32 cellular contexts compared by ENCODE assay signal in the genomic region with DNA sequence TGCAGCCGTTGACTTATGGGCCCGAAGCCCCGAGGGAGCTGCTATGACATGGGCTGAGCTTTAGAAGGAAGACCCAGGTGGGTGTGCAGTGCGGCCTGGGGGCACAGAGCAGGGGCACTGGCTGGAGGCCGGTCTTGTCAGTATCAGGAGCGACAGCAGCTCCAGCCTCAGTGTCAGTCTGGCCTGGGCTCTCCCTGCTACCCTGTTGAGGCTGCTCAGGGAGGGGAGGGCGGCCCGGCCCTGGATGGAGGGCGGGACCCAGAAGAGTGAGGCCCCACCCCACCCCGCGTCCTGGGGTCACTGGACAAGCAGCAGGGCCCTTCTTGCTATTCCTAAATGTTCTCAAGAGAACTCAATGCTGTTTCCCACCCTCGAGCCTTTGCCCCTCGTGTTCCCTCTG. TPM values are rescaled to one million over a fixed set of nuclear protein-coding genes. Genes with fewer than 3 reads are reported as not detected.
"Had no signal": no experiment of that assay in that cellular context is flagged by ENCODE, and none has a peak within 500 bp of the region (broad histone marks: within the 10 kb centered on the region; RNA-seq: fewer than 3 reads in every experiment).

No MANE protein-coding gene starts in this region.

- H2AFZ ChIP-seq: hepatocyte had no signal

- H3K4me3 Mint-ChIP-seq: activated naive CD4-positive, alpha-beta T cell treated with anti-CD3 and anti-CD28 coated beads, Interleukin-2, amount 50 U/mL, for 24 hours; activated naive CD8-positive, alpha-beta T cell treated with anti-CD3 and anti-CD28 coated beads, Interleukin-2, amount 50 U/mL, for 24 hours; central memory CD8-positive, alpha-beta T cell; nephron progenitor cell; stimulated activated naive B cell treated with anti-CD40 and anti-IgM and Interleukin-4, amounts not matched to agents 10 μg/mL and 1 μg/mL and 100 μg/mL, for 72 hours had no signal

- H3K9me3 Mint-ChIP-seq: activated naive CD4-positive, alpha-beta T cell treated with anti-CD3 and anti-CD28 coated beads, Interleukin-2, amount 50 U/mL, for 24 hours; activated naive CD8-positive, alpha-beta T cell treated with anti-CD3 and anti-CD28 coated beads, Interleukin-2, amount 50 U/mL, for 24 hours; central memory CD8-positive, alpha-beta T cell; nephron progenitor cell; stimulated activated naive B cell treated with anti-CD40 and anti-IgM and Interleukin-4, amounts not matched to agents 10 μg/mL and 1 μg/mL and 100 μg/mL, for 72 hours had no signal

- ATAC-seq: activated CD4-positive, CD25-positive, alpha-beta regulatory T cell treated with anti-CD3 and anti-CD28 coated beads, Interleukin-2, amount 50 U/mL, for 24 hours; activated naive CD8-positive, alpha-beta T cell treated with anti-CD3 and anti-CD28 coated beads, Interleukin-2, amount 50 U/mL, for 24 hours; gastroesophageal sphincter; psoas muscle; stimulated activated naive B cell treated with anti-CD40 and anti-IgM and Interleukin-4, amounts not matched to agents 10 μg/mL and 1 μg/mL and 100 μg/mL, for 72 hours had no signal

- H3K79me2 ChIP-seq: hepatocyte had no signal

- H3K27ac Mint-ChIP-seq: activated naive CD4-positive, alpha-beta T cell treated with anti-CD3 and anti-CD28 coated beads, Interleukin-2, amount 50 U/mL, for 24 hours; activated naive CD8-positive, alpha-beta T cell treated with anti-CD3 and anti-CD28 coated beads, Interleukin-2, amount 50 U/mL, for 24 hours; naive B cell; nephron progenitor cell; stimulated activated naive B cell treated with anti-CD40 and anti-IgM and Interleukin-4, amounts not matched to agents 10 μg/mL and 1 μg/mL and 100 μg/mL, for 72 hours had no signal

- H3K36me3 Mint-ChIP-seq: activated naive CD4-positive, alpha-beta T cell treated with anti-CD3 and anti-CD28 coated beads, Interleukin-2, amount 50 U/mL, for 24 hours; naive B cell; stimulated activated naive B cell treated with anti-CD40 and anti-IgM and Interleukin-4, amounts not matched to agents 10 μg/mL and 1 μg/mL and 100 μg/mL, for 72 hours had no signal

- H3K9me3 ChIP-seq: gastroesophageal sphincter, left ventricle myocardium inferior, ovary, psoas muscle, sigmoid colon, stomach, thyroid gland, upper lobe of left lung had no signal

- DNase-seq: activated CD4-positive, alpha-beta T cell treated with anti-CD3 and anti-CD28 coated beads for 48 hours; activated CD4-positive, alpha-beta T cell treated with anti-CD3 and anti-CD28 coated beads, Interleukin-2, amount 50 U/mL, for 48 hours; activated CD8-positive, alpha-beta memory T cell treated with anti-CD3 and anti-CD28 coated beads for 24 hours; activated gamma-delta T cell treated with Interleukin-2 at 50 U/mL for 16 hours; activated naive CD8-positive, alpha-beta T cell treated with anti-CD3 and anti-CD28 coated beads, Interleukin-2, amount 50 U/mL, for 24 hours; amygdala; dermis blood vessel endothelial cell; effector CD8-positive, alpha-beta T cell; islet precursor cell; left ventricle myocardium inferior; mammary epithelial cell; naive B cell; nephron progenitor cell; ovary; psoas muscle; sigmoid colon; small intestine; stimulated activated CD4-positive, alpha-beta T cell treated with anti-CD3 and anti-CD28 coated beads, Interleukin-15, amount 100 ng/mL, for 24 hours; stimulated activated CD4-positive, alpha-beta T cell treated with anti-CD3 and anti-CD28 coated beads, Interleukin-2, amount 100 ng/mL, for 24 hours; stimulated activated naive B cell treated with anti-CD40 and anti-IgM and Interleukin-4, amounts not matched to agents 10 μg/mL and 1 μg/mL and 100 μg/mL, for 72 hours; stomach; thyroid gland had no signal

- H3K36me3 ChIP-seq: gastroesophageal sphincter, left ventricle myocardium inferior, ovary, sigmoid colon, stomach, thyroid gland, upper lobe of left lung had no signal

- H3K4me2 ChIP-seq: hepatocyte had no signal

- H3K27me3 ChIP-seq: hepatocyte, ovary, thyroid gland, upper lobe of left lung had no signal

- H3K4me3 ChIP-seq: gastroesophageal sphincter, hepatocyte, left ventricle myocardium inferior, ovary, psoas muscle, sigmoid colon, stomach, thyroid gland, upper lobe of left lung had no signal

- H3K4me1 ChIP-seq: gastroesophageal sphincter, psoas muscle, sigmoid colon, thyroid gland had no signal

- H3K27ac ChIP-seq: gastroesophageal sphincter, hepatocyte, left ventricle myocardium inferior, ovary, psoas muscle, sigmoid colon, stomach, thyroid gland, upper lobe of left lung, VCaP had no signal

RNA-seq across cellular contexts. Expression of a gene that starts 18.0 kb away (rescaled TPM):
- total RNA-seq: bronchial epithelial cell; dermis blood vessel endothelial cell; epithelial cell of proximal tubule; gastroesophageal sphincter; mammary epithelial cell; ovary; psoas muscle; T-helper 1 cell treated with Interleukin-12 subunit alpha and Interleukin-12 subunit beta and Interleukin-4 antibody, amounts not matched to agents 30 ng/mL and 1 ng/mL, for 36 hours had no signal
- polyA plus RNA-seq: hepatocyte, mammary epithelial cell, stomach had no signal
